Comparison of ENCODE assay signal across 1 cellular context in genomic region chr3:17546500-17546899, GRCh38.
TF ChIP-seq lines count a peak whose summit lies in the region.

No MANE protein-coding gene starts in this region.

TF ChIP-seq in GM23338, 12 proteins besides CTCF, POLR2A, EP300 and RAD21 (continued from another document):
- TF ChIP-seq, protein P1, sequence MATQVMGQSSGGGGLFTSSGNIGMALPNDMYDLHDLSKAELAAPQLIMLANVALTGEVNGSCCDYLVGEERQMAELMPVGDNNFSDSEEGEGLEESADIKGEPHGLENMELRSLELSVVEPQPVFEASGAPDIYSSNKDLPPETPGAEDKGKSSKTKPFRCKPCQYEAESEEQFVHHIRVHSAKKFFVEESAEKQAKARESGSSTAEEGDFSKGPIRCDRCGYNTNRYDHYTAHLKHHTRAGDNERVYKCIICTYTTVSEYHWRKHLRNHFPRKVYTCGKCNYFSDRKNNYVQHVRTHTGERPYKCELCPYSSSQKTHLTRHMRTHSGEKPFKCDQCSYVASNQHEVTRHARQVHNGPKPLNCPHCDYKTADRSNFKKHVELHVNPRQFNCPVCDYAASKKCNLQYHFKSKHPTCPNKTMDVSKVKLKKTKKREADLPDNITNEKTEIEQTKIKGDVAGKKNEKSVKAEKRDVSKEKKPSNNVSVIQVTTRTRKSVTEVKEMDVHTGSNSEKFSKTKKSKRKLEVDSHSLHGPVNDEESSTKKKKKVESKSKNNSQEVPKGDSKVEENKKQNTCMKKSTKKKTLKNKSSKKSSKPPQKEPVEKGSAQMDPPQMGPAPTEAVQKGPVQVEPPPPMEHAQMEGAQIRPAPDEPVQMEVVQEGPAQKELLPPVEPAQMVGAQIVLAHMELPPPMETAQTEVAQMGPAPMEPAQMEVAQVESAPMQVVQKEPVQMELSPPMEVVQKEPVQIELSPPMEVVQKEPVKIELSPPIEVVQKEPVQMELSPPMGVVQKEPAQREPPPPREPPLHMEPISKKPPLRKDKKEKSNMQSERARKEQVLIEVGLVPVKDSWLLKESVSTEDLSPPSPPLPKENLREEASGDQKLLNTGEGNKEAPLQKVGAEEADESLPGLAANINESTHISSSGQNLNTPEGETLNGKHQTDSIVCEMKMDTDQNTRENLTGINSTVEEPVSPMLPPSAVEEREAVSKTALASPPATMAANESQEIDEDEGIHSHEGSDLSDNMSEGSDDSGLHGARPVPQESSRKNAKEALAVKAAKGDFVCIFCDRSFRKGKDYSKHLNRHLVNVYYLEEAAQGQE (IDR thresholded peaks at IDR 0.05; ENCODE audit: unreplicated experiment): no peak
- TF ChIP-seq EZH2 (IDR thresholded peaks at IDR 0.05; ENCODE audit: low read depth, unreplicated experiment) (no peak), EZH2phosphoT487 (IDR thresholded peaks at IDR 0.05; ENCODE audit: unreplicated experiment) (no peak), NANOG (IDR thresholded peaks at IDR 0.05; ENCODE audit: borderline replicate concordance) (no peak), JUNB (IDR thresholded peaks at IDR 0.05; ENCODE audit: unreplicated experiment) (no peak), STAT1 (IDR thresholded peaks at IDR 0.05; ENCODE audit: unreplicated experiment) (no peak), POLR2AphosphoS5 (IDR thresholded peaks at IDR 0.05; ENCODE audit: low read depth) (no peak)
